ENCODE assay signal across 9 cellular contexts in the genomic region with DNA sequence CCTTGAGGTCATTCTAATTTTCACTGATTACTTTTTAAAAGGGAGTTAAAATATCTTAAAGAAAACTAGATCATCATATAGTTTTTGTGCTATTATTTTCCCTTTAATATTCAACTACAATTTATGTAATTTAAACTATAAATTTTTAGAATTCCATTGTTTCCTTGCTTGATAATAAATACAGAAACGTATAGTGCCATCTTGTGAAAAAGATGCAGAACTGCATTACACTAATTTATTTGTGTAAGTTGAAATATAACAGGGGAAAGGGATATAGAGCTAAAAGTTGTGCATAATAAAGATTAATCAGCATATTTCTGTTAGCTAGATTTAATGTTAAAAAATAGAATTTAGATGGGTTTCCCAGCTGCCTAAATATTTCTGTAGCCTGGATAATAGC.
DNase-seq lines count a peak whose midpoint lies in the region; ATAC-seq and TF ChIP-seq lines count a peak whose summit lies in the region.
"Had no signal": no experiment of that assay in that cellular context is flagged by ENCODE, and none has a peak within 500 bp of the region (broad histone marks: within the 10 kb centered on the region; RNA-seq: fewer than 3 reads in every experiment).

No MANE protein-coding gene starts in this region.

- H3K27ac ChIP-seq in body of pancreas = no peak overlapping the region
- H3K27ac ChIP-seq in neural cell (ENCODE audit: low read length) = no peak overlapping the region

- H3K36me3 ChIP-seq in body of pancreas (replicated peaks in 1 of 2; ENCODE audit: insufficient read depth in 1 of 2, low read depth in 2 of 2) (no peaks in the 10 kb centered on the region), neural cell (ENCODE audit: insufficient read depth, low read length) (no peaks in the 10 kb centered on the region)

- H3F3A ChIP-seq in neural cell (ENCODE audit: insufficient read depth, low read length, poor library complexity, severe bottlenecking) = no peaks in the 10 kb centered on the region

- H3K4me1 ChIP-seq in body of pancreas = no peaks in the 10 kb centered on the region

- H3K9me3 ChIP-seq in body of pancreas (no peaks in the 10 kb centered on the region), neural cell (ENCODE audit: low read length) (no peaks in the 10 kb centered on the region)

- ATAC-seq in body of pancreas (peak; percentile 48), HG03097 (IDR thresholded peaks at IDR 0.05; ENCODE audit: low FRiP score, unreplicated experiment) (no peak), GM18517 (IDR thresholded peaks at IDR 0.05; ENCODE audit: unreplicated experiment) (no peak), GM21515 (IDR thresholded peaks at IDR 0.05; ENCODE audit: unreplicated experiment) (no peak)

- TF ChIP-seq EP300 in neural cell (conservative IDR thresholded peaks at IDR 0.05; ENCODE audit: poor library complexity, severe bottlenecking) = no peak

- intact Hi-C loops in body of pancreas (cut with DNase I) = no loop called here

- H3K9me2 ChIP-seq in neural cell (ENCODE audit: insufficient read depth, low read length) = no peaks in the 10 kb centered on the region

- H2AFZ ChIP-seq in neural cell (ENCODE audit: low read depth, low read length) = no peak overlapping the region

- H3K27me3 ChIP-seq in body of pancreas (no peaks in the 10 kb centered on the region), neural cell (ENCODE audit: insufficient read depth, low read depth, low read length) (no peaks in the 10 kb centered on the region)

- peak; percentile 82 for TF ChIP-seq RAD21 in neural cell (conservative IDR thresholded peaks at IDR 0.05)

- in situ Hi-C loops in G401 (cut with HindIII; ENCODE audit: low sequenced_read_pairs) = no loop called here

- peak; percentile 31 to 81 (median 63) for TF ChIP-seq CTCF in body of pancreas (IDR thresholded peaks at IDR 0.05)
- peak; percentile 75 for TF ChIP-seq CTCF in neural cell (IDR thresholded peaks at IDR 0.05; ENCODE audit: poor library complexity, severe bottlenecking)

- H3K4me2 ChIP-seq in neural cell (ENCODE audit: low read length) = no peak overlapping the region

- no peak for TF ChIP-seq POLR2A in body of pancreas (IDR thresholded peaks at IDR 0.05)

- no peaks in the 10 kb centered on the region for H4K20me1 ChIP-seq in neural cell (ENCODE audit: insufficient read depth)

- peak; percentile 1 for DNase-seq in G401 (ENCODE audit: low spot score)
- DNase-seq in NAMALWA (ENCODE audit: low spot score) = peak; percentile 57
- DNase-seq in body of pancreas = no peak
- no peak for DNase-seq in COR-L47 (lab: John Stamatoyannopoulos, UW)
- DNase-seq: activated gamma-delta T cell treated with Interleukin-2 at 50 U/mL for 16 hours had no signal

- H3K9ac ChIP-seq in neural cell (ENCODE audit: low read length) = no peak overlapping the region

- H3K4me3 ChIP-seq in body of pancreas = no peak overlapping the region
- H3K4me3 ChIP-seq in neural cell (ENCODE audit: low read length) = no peak overlapping the region

- no peaks in the 10 kb centered on the region for H3K79me2 ChIP-seq in neural cell (replicated peaks; ENCODE audit: insufficient read depth, low read length)

- WGBS in body of pancreas, 2 donors = 0 to 2% methylated on average over 1 of the region's 1 CpG

TF ChIP-seq in neural cell, 6 proteins besides CTCF, POLR2A, EP300 and RAD21:
- TF ChIP-seq EZH2 (IDR thresholded peaks at IDR 0.05; ENCODE audit: borderline replicate concordance, insufficient read depth, low read length, poor library complexity, severe bottlenecking) (no peak), MXI1 (conservative IDR thresholded peaks at IDR 0.05; ENCODE audit: poor library complexity, severe bottlenecking) (no peak), SMC3 (conservative IDR thresholded peaks at IDR 0.05; ENCODE audit: poor library complexity) (peak; percentile 75), TAF1 (IDR thresholded peaks at IDR 0.05; ENCODE audit: low read depth) (no peak)
- TF ChIP-seq, protein P1, sequence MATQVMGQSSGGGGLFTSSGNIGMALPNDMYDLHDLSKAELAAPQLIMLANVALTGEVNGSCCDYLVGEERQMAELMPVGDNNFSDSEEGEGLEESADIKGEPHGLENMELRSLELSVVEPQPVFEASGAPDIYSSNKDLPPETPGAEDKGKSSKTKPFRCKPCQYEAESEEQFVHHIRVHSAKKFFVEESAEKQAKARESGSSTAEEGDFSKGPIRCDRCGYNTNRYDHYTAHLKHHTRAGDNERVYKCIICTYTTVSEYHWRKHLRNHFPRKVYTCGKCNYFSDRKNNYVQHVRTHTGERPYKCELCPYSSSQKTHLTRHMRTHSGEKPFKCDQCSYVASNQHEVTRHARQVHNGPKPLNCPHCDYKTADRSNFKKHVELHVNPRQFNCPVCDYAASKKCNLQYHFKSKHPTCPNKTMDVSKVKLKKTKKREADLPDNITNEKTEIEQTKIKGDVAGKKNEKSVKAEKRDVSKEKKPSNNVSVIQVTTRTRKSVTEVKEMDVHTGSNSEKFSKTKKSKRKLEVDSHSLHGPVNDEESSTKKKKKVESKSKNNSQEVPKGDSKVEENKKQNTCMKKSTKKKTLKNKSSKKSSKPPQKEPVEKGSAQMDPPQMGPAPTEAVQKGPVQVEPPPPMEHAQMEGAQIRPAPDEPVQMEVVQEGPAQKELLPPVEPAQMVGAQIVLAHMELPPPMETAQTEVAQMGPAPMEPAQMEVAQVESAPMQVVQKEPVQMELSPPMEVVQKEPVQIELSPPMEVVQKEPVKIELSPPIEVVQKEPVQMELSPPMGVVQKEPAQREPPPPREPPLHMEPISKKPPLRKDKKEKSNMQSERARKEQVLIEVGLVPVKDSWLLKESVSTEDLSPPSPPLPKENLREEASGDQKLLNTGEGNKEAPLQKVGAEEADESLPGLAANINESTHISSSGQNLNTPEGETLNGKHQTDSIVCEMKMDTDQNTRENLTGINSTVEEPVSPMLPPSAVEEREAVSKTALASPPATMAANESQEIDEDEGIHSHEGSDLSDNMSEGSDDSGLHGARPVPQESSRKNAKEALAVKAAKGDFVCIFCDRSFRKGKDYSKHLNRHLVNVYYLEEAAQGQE (IDR thresholded peaks at IDR 0.05; ENCODE audit: borderline replicate concordance) = no peak

Comparison
In these comparisons a context has a peak if more than half of its experiments do, and no peak if none do; other contexts are left out.
1. DNase-seq: peak in G401 (single experiment) and NAMALWA (single experiment); none in body of pancreas (0 of 4) and COR-L47 (single experiment).